ENCODE assay signal across 9 cellular contexts in the genomic region with DNA sequence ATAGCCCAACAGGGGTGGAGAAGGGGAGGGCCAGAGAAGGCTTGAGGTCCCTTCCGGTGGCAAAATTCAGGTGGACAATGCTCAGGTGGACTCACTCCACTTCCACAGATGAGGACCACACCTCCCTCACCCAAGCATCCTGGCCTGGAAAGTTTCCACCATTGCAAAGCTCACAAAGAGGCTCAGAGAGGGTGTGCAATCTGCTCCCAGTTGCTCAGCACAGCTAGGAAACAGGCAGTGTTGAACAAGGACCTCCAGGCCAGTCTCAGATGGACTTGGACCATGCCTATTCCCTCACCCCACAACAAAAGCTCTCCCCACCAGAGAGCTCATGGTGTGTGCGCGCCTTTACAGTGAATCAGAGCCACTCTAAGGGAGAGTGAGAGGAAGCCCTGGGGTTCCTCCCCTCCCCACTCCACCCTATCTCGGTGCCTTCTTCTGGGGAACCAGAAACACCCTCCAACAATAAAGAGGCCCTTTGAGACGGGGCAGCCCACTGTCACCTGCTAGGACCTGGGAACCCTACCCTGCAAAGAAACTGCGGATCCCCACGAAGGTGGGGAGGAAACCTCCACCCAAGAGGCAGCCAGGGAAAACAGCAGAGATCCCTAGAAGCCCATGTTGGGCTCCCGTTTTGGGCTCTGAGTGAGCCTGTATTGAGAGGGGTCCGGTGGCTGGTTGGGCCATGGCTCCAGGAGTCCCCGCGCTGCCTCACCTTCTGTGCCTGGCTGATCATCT. TPM values are rescaled to one million over a fixed set of nuclear protein-coding genes. Genes with fewer than 3 reads are reported as not detected.
DNase-seq lines count a peak whose midpoint lies in the region; ATAC-seq, FAIRE-seq and TF ChIP-seq lines count a peak whose summit lies in the region.
"Had no signal": no experiment of that assay in that cellular context is flagged by ENCODE, and none has a peak within 500 bp of the region (broad histone marks: within the 10 kb centered on the region; RNA-seq: fewer than 3 reads in every experiment).

No MANE protein-coding gene starts in this region.

- BruUV-seq in K562 (replicated peaks; lab: Mats Ljungman, UMichigan) = no TSS peak

- H3K36me3 ChIP-seq in HUES6 (ENCODE audit: control insufficient read depth, insufficient read depth, low read length) = peaks cover 42% of the 10 kb centered on the region
- H3K36me3 ChIP-seq in K562 (ENCODE audit: control insufficient read depth, insufficient read depth, low read length) = peaks cover 29% of the 10 kb centered on the region; the same call in 2 of the 3 replicates

- in situ Hi-C loops in K562 (cut with MboI) = no loop called here

- H3K4me1 ChIP-seq in HUES6 (ENCODE audit: control insufficient read depth, insufficient read depth, low read length) (peaks cover 26% of the 10 kb centered on the region), K562 (replicated peaks in 1 of 2; ENCODE audit: control insufficient read depth in 2 of 2, insufficient read depth in 2 of 2, low read length in 2 of 2) (peaks cover 25 to 56% of the 10 kb centered on the region in 2 experiments)

- H3K4me3 ChIP-seq in HUES6 (ENCODE audit: low read depth, low read length) = peak overlapping the region; percentile 87
- H3K4me3 ChIP-seq in K562 = no peak overlapping the region
- peak overlapping the region; percentile 19 for H3K4me3 ChIP-seq in lower leg skin (ENCODE audit: low read depth, poor library complexity, severe bottlenecking)

- TF ChIP-seq POLR2A in K562 (conservative IDR thresholded peaks at IDR 0.05) = no peak
- TF ChIP-seq POLR2A in lower leg skin (IDR thresholded peaks at IDR 0.05) = no peak

- 75% methylated on average over 6 of the region's 11 CpGs for WGBS in K562 (ENCODE audit: insufficient coverage, low coverage, missing lambda C conversion rate)
- 53 to 59% methylated on average over 7 to 10 of the region's 11 CpGs for WGBS in lower leg skin, 2 donors

- peaks cover 23% of the 10 kb centered on the region for H4K20me1 ChIP-seq in K562 (replicated peaks; ENCODE audit: control insufficient read depth, insufficient read depth, low read length)

- FAIRE-seq in K562 (lab: Jason Lieb, UNC) = no peak

- H3K9ac ChIP-seq in HUES6 (ENCODE audit: low read length) (peak overlapping the region; percentile 85), K562 (ENCODE audit: insufficient read depth in 1 of 2, low read depth in 2 of 2, low read length in 2 of 2) (peak overlapping the region in 1 of 2 experiments; percentile 86; a peak in 2 of 4 replicates)

- H3K9me1 ChIP-seq in K562 (ENCODE audit: control insufficient read depth, insufficient read depth, low read length) = peaks cover 1% of the 10 kb centered on the region

- H2AFZ ChIP-seq in K562 (ENCODE audit: low read depth, low read length) = no peak overlapping the region

- no peak overlapping the region for H3K27ac ChIP-seq in HUES6 (ENCODE audit: low read depth, low read length)
- no peak overlapping the region for H3K27ac ChIP-seq in K562 (ENCODE audit: extremely low read depth, low read depth, low read length)

- POLR2A ChIA-PET in K562 (lab: Yijun Ruan, JAX) = interaction anchor here (0.6 kb wide), 1 partner anchor 751 kb away, joined by 4 read pairs; no protein-coding TSS in a partner anchor

- intact Hi-C loops in K562 (cut with micrococcal nuclease) (no loop called here), lower leg skin (cut with DNase I; ENCODE audit: low total_unique reads) (no loop called here)

- no peak for ATAC-seq in K562
- ATAC-seq in GM21515 (IDR thresholded peaks at IDR 0.05; ENCODE audit: unreplicated experiment) = no peak

- H3K79me2 ChIP-seq in K562 (ENCODE audit: control insufficient read depth, insufficient read depth, low read length) = peaks cover 13% of the 10 kb centered on the region; the same call in 2 of the 3 replicates

- DNase-seq in AG08395 (ENCODE audit: low spot score) (peak; percentile 43), K562 (ENCODE audit: extremely low read depth in 1 of 4, low spot score in 3 of 4) (no peak), lower leg skin (ENCODE audit: low spot score in 2 of 2) (no peak), cerebellar nuclear complex (lab: John Stamatoyannopoulos, UW) (no peak), dermis blood vessel endothelial cell (no peak), DMS53 (lab: John Stamatoyannopoulos, UW) (no peak)

- peak overlapping the region; percentile 11; the same call in 1 of the 2 replicates for H3K4me2 ChIP-seq in K562 (ENCODE audit: insufficient read depth, low read length)

- no peak for TF ChIP-seq RAD21 in K562 (CRISPR knock-in tag; conservative IDR thresholded peaks at IDR 0.05 in 1 of 2, IDR thresholded peaks at IDR 0.05 in 1 of 2)

- H3K9me3 ChIP-seq in HUES6 (ENCODE audit: control insufficient read depth, insufficient read depth, low read depth, low read length) (peaks cover 6% of the 10 kb centered on the region), K562 (replicated peaks; ENCODE audit: control insufficient read depth, insufficient read depth, low read depth, low read length) (no peaks in the 10 kb centered on the region)

- TF ChIP-seq EP300 in K562 (IDR thresholded peaks at IDR 0.05; ENCODE audit: low read length) = no peak

- H3K27me3 ChIP-seq in HUES6 (ENCODE audit: control insufficient read depth, insufficient read depth, low read length) (no peaks in the 10 kb centered on the region), K562 (ENCODE audit: control insufficient read depth in 2 of 2, insufficient read depth in 2 of 2, low read length in 2 of 2) (no peaks in the 10 kb centered on the region)

- CTCF ChIA-PET in K562 (lab: Yijun Ruan, JAX; ENCODE audit: low intra/inter-chr PET ratio) = no interaction called here

- no peak for TF ChIP-seq CTCF in K562 (IDR thresholded peaks at IDR 0.05 in 2 of 3, conservative IDR thresholded peaks at IDR 0.05 in 1 of 3; ENCODE audit: insufficient read depth in 2 of 3, low read depth in 1 of 3, low read length in 3 of 3)
- TF ChIP-seq CTCF in lower leg skin (IDR thresholded peaks at IDR 0.05) = no peak

RNA-seq across cellular contexts. Expression of gene FAM83G, which starts 1.6 kb away (rescaled TPM):
- 8.8 and 26.9 TPM in 2 replicates for total RNA-seq in K562 (2011; cell fraction: chromatin; rRNA removed; ENCODE audit: low replicate concordance)
- total RNA-seq in K562 (2011; cell fraction: nucleolus; rRNA removed) = 22.8 and 25.7 TPM in 2 replicates
- 11.5 and 13.5 TPM in 2 replicates for total RNA-seq in K562 (2011; cell fraction: nucleoplasm; rRNA removed)
- total RNA-seq in K562 (2014; rRNA removed) = 7.6 and 12.9 TPM in 2 replicates
- 1.9 and 2.3 TPM in 2 replicates for total RNA-seq in K562 (2014; rRNA removed; fragmentation: Illumina TruSeq; extraction: Trizol)
- 4.2 and 5.6 TPM in 2 replicates for total RNA-seq in K562 (2015; rRNA removed; fragmentation: Illumina TruSeq; extraction: Trizol)
- 9.1 and 10.3 TPM in 2 replicates for total RNA-seq in K562 (2021)
- polyA plus RNA-seq in K562 (2011; rRNA removed) = 3.4 and 4.2 TPM in 2 replicates
- 3.5 and 6.6 TPM in 2 replicates for polyA plus RNA-seq in K562 (2011; cell fraction: cytosol; rRNA removed)
- 9.7 and 20.5 TPM in 2 replicates for polyA plus RNA-seq in K562 (2011; cell fraction: nucleus; rRNA removed)
- 4.2 and 5.3 TPM in 2 replicates for polyA plus RNA-seq in K562 (2012)
- polyA plus RNA-seq in K562 (2014; fragmentation: Illumina TruSeq; extraction: Trizol) = 4.8 and 6.5 TPM in 2 replicates
- under 1 TPM in 1 of 2 experiments, not detected in 1; 0.04 TPM for polyA plus RNA-seq in K562 (2014; fragmentation: Nextera tagmentation; extraction: Ambion mirVana)
- polyA plus RNA-seq in K562 (2014; rRNA removed) = 5.5 and 5.7 TPM in 2 replicates
- 3.2 and 4.8 TPM in 2 replicates for polyA minus RNA-seq in K562 (2011; rRNA and poly(A)+ RNA removed)
- 5.2 and 5.4 TPM in 2 replicates for polyA minus RNA-seq in K562 (2011; cell fraction: cytosol; rRNA and poly(A)+ RNA removed)
- 7.1 and 7.9 TPM in 2 replicates for polyA minus RNA-seq in K562 (2011; cell fraction: nucleus; rRNA and poly(A)+ RNA removed)
- total RNA-seq in lower leg skin = 100 to 1,000 TPM; 131 to 298 (median 190) TPM
- 12.9 and 15.1 TPM in 2 replicates for total RNA-seq in dermis blood vessel endothelial cell

RNA-seq across cellular contexts. Expression of gene GRAP, which starts 43.8 kb away (rescaled TPM):
- not detected in 2 replicates for total RNA-seq in K562 (2011; cell fraction: chromatin; rRNA removed; ENCODE audit: low replicate concordance)
- 0.17 and 0.79 TPM in 2 replicates for total RNA-seq in K562 (2011; cell fraction: nucleolus; rRNA removed)
- not detected in 2 replicates for total RNA-seq in K562 (2011; cell fraction: nucleoplasm; rRNA removed)
- not detected in 2 replicates for total RNA-seq in K562 (2014; rRNA removed)
- not detected in 2 replicates for total RNA-seq in K562 (2014; rRNA removed; fragmentation: Illumina TruSeq; extraction: Trizol)
- 0.11 TPM in 1 of 2 replicates, not detected in the other for total RNA-seq in K562 (2015; rRNA removed; fragmentation: Illumina TruSeq; extraction: Trizol)
- total RNA-seq in K562 (2021) = 0.07 and 0.27 TPM in 2 replicates
- polyA plus RNA-seq in K562 (2011; rRNA removed) = 0.05 and 0.07 TPM in 2 replicates
- 0.04 and 0.07 TPM in 2 replicates for polyA plus RNA-seq in K562 (2011; cell fraction: cytosol; rRNA removed)
- 0.37 TPM in 1 of 2 replicates, not detected in the other for polyA plus RNA-seq in K562 (2011; cell fraction: nucleus; rRNA removed)
- polyA plus RNA-seq in K562 (2012) = 0.29 TPM in 1 of 2 replicates, not detected in the other
- not detected in 2 replicates for polyA plus RNA-seq in K562 (2014; fragmentation: Illumina TruSeq; extraction: Trizol)
- not detected for polyA plus RNA-seq in K562 (2014; fragmentation: Nextera tagmentation; extraction: Ambion mirVana)
- 0.41 TPM in 1 of 2 replicates, not detected in the other for polyA plus RNA-seq in K562 (2014; rRNA removed)
- not detected in 2 replicates for polyA minus RNA-seq in K562 (2011; rRNA and poly(A)+ RNA removed)
- not detected in 2 replicates for polyA minus RNA-seq in K562 (2011; cell fraction: cytosol; rRNA and poly(A)+ RNA removed)
- polyA minus RNA-seq in K562 (2011; cell fraction: nucleus; rRNA and poly(A)+ RNA removed) = 0.27 TPM in 1 of 2 replicates, not detected in the other
- 1 to 10 TPM in 2 of 4 donors, under 1 TPM in 2; 0.55 to 3.5 (median 1.2) TPM for total RNA-seq in lower leg skin
- 102 and 150 TPM in 2 replicates for total RNA-seq in dermis blood vessel endothelial cell

RNA-seq across cellular contexts. Expression of gene SLC5A10, which starts 51.0 kb away (rescaled TPM):
- 0.51 TPM in 1 of 2 replicates, not detected in the other for total RNA-seq in K562 (2011; cell fraction: chromatin; rRNA removed; ENCODE audit: low replicate concordance)
- total RNA-seq in K562 (2011; cell fraction: nucleolus; rRNA removed) = 0.17 and 0.39 TPM in 2 replicates
- 0.37 and 0.46 TPM in 2 replicates for total RNA-seq in K562 (2011; cell fraction: nucleoplasm; rRNA removed)
- total RNA-seq in K562 (2014; rRNA removed) (0.09 TPM in 1 of 2 replicates, not detected in the other), K562 (2014; rRNA removed; fragmentation: Illumina TruSeq; extraction: Trizol) (not detected in 2 replicates), K562 (2015; rRNA removed; fragmentation: Illumina TruSeq; extraction: Trizol) (0.04 TPM in 1 of 2 replicates, not detected in the other), K562 (2021) (not detected in 2 replicates), lower leg skin (1 to 10 TPM in 3 of 4 donors, under 1 TPM in 1; 0.32 to 1.4 (median 1.1) TPM), dermis blood vessel endothelial cell (not detected in 2 replicates)
- polyA plus RNA-seq in K562 (2011; rRNA removed) (0.01 and 0.03 TPM in 2 replicates), K562 (2014; fragmentation: Illumina TruSeq; extraction: Trizol) (0.04 TPM in 1 of 2 replicates, not detected in the other), K562 (2014; fragmentation: Nextera tagmentation; extraction: Ambion mirVana) (not detected), K562 (2014; rRNA removed) (0.03 and 0.05 TPM in 2 replicates)
- 0.01 TPM in 1 of 2 replicates, not detected in the other for polyA plus RNA-seq in K562 (2011; cell fraction: cytosol; rRNA removed)
- 0.06 TPM in 2 replicates for polyA plus RNA-seq in K562 (2011; cell fraction: nucleus; rRNA removed)
- polyA plus RNA-seq in K562 (2012) = 0.04 and 0.07 TPM in 2 replicates
- not detected in 2 replicates for polyA minus RNA-seq in K562 (2011; rRNA and poly(A)+ RNA removed)
- not detected in 2 replicates for polyA minus RNA-seq in K562 (2011; cell fraction: cytosol; rRNA and poly(A)+ RNA removed)
- 0.13 and 0.22 TPM in 2 replicates for polyA minus RNA-seq in K562 (2011; cell fraction: nucleus; rRNA and poly(A)+ RNA removed)
- total RNA-seq: temporal lobe had no signal

Comparison
In these comparisons a context has a peak if more than half of its experiments do, and no peak if none do; other contexts are left out.
1. RNA of gene GRAP, which starts 43.8 kb away (total RNA-seq): 102 to 150 TPM in dermis blood vessel endothelial cell; 0.55 to 3.5 TPM in lower leg skin and 0.07 to 0.79 TPM in K562; every median in the first group is over 10 times any median in the second.